ENCODE assay signal across 9 cellular contexts in the genomic region with DNA sequence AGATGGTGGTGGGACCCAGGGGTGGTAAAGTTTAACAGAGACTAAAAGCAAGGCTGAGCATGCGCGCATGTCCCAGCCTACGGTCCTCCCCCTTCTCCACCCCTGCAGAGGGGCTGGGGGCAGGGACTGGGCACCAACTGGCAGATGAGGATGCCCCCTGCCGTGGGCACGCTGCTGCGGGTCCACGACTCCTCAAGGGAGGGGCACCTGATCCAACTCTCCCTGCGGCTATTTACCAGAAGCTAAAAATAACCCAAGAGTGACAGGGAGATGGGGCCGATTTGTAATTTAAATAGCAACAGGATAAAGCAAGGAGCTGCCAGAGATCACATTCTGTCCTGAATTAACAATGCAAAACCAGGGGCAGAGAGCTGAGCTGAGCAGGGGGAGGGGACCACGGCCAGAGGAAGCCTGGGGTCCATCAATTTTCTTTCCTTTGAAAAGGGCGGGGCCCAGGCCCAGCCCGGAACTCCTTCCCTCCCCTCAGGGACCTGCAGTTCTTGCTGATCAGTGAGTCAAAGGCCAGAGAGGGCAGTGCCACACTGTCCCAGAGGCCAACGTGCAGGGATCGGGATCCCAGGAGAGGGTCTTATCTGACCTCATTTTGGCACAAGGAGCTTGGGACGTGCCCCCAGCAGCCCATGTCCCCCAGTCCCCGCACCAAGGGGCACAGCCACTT. TPM values are rescaled to one million over a fixed set of nuclear protein-coding genes. Genes with fewer than 3 reads are reported as not detected.
DNase-seq lines count a peak whose midpoint lies in the region; ATAC-seq and TF ChIP-seq lines count a peak whose summit lies in the region.
"Had no signal": no experiment of that assay in that cellular context is flagged by ENCODE, and none has a peak within 500 bp of the region (broad histone marks: within the 10 kb centered on the region; RNA-seq: fewer than 3 reads in every experiment).

No MANE protein-coding gene starts in this region.

- H3K36me3 ChIP-seq in right atrium auricular region (no peaks in the 10 kb centered on the region), gastrocnemius medialis (no peaks in the 10 kb centered on the region), colonic mucosa (no peaks in the 10 kb centered on the region)

- CTCF ChIA-PET in RWPE1 (lab: Yijun Ruan, JAX) = interaction anchor here (0.5 to 1.2 kb wide), 3 partner anchors 8 to 231 kb away, joined by 3 to 7 read pairs (median 3); a partner anchor contains a TSS

- H3K9ac ChIP-seq in colonic mucosa (ENCODE audit: low read depth in 2 of 2, low read length in 2 of 2) = no peak overlapping the region

- H3K27me3 ChIP-seq in HL-60 (ENCODE audit: insufficient read depth, poor library complexity, severe bottlenecking) (no peaks in the 10 kb centered on the region), right atrium auricular region (no peaks in the 10 kb centered on the region), gastrocnemius medialis (peaks cover under 1 to 4% (median 3%) of the 10 kb centered on the region in 3 donors), colonic mucosa (peaks cover 2% of the 10 kb centered on the region)

- ATAC-seq in gastrocnemius medialis (peak; percentile 79 to 86), HG02642 (IDR thresholded peaks at IDR 0.05; ENCODE audit: poor library complexity, unreplicated experiment) (no peak), GM18909 (IDR thresholded peaks at IDR 0.05; ENCODE audit: poor library complexity, unreplicated experiment) (no peak)

- H3K4me3 ChIP-seq in HL-60 (replicated peaks; ENCODE audit: insufficient read depth, low read length) = no peak overlapping the region
- peak overlapping the region; percentile 13 to 36 for H3K4me3 ChIP-seq in right atrium auricular region
- H3K4me3 ChIP-seq in gastrocnemius medialis = peak overlapping the region; percentile 41 to 59 (median 54)
- no peak overlapping the region for H3K4me3 ChIP-seq in colonic mucosa

- H3K9me3 ChIP-seq in right atrium auricular region = no peaks in the 10 kb centered on the region
- H3K9me3 ChIP-seq in gastrocnemius medialis = no peaks in the 10 kb centered on the region
- H3K9me3 ChIP-seq in colonic mucosa = no peaks in the 10 kb centered on the region

- TF ChIP-seq POLR2A in gastrocnemius medialis (IDR thresholded peaks at IDR 0.05) = peak in 1 of 2 donors; percentile 14

- POLR2A ChIA-PET in RWPE1 (lab: Yijun Ruan, JAX; ENCODE audit: low non-redundant PET) = no interaction called here

- no peak for DNase-seq in HL-60 (ENCODE audit: low read depth in 1 of 2, low spot score in 1 of 2)
- DNase-seq in RWPE1 (ENCODE audit: low spot score) = no peak
- no peak for DNase-seq in right atrium auricular region (ENCODE audit: low spot score)
- DNase-seq in gastrocnemius medialis = no peak
- no peak for DNase-seq in colonic mucosa
- no peak for DNase-seq in 8988T
- DNase-seq: activated B cell treated with CpG ODN at 0.5 μM for 24 hours had no signal

- TF ChIP-seq CTCF in HL-60 (IDR thresholded peaks at IDR 0.05; ENCODE audit: insufficient read depth, low read length) (no peak), RWPE1 (conservative IDR thresholded peaks at IDR 0.05; ENCODE audit: low read depth) (no peak), right atrium auricular region (IDR thresholded peaks at IDR 0.05) (peak in 1 of 2 donors; percentile 43), gastrocnemius medialis (IDR thresholded peaks at IDR 0.05 in 4 of 5, conservative IDR thresholded peaks at IDR 0.05 in 1 of 5) (no peak), colonic mucosa (IDR thresholded peaks at IDR 0.05) (no peak)

- intact Hi-C loops in gastrocnemius medialis (cut with DNase I; ENCODE audit: low total_unique reads) (no loop called here), colonic mucosa (cut with DNase I) (no loop called here)

- peaks cover 0 to 74% of the 10 kb centered on the region in 2 donors for H3K4me1 ChIP-seq in right atrium auricular region
- peaks cover 26 to 33% of the 10 kb centered on the region in 2 donors for H3K4me1 ChIP-seq in gastrocnemius medialis
- H3K4me1 ChIP-seq in colonic mucosa = no peaks in the 10 kb centered on the region

- H3K27ac ChIP-seq in HL-60 (replicated peaks) (peak overlapping the region; percentile 32), RWPE1 (peak overlapping the region; percentile 40), right atrium auricular region (peak overlapping the region; percentile 83 to 97), gastrocnemius medialis (peak overlapping the region; percentile 84 to 92 (median 90)), colonic mucosa (no peak overlapping the region)

- in situ Hi-C loops in gastrocnemius medialis (cut with MboI; ENCODE audit: low sequenced_read_pairs in 4 of 4) = no loop called here

RNA-seq across cellular contexts. Expression of a gene that starts 8.1 kb away (rescaled TPM):
- 100 to 1,000 TPM in 1 of 2 donors, 10 to 100 TPM in 1; 91.7 to 116 TPM for total RNA-seq in right atrium auricular region
- total RNA-seq in gastrocnemius medialis = 100 to 1,000 TPM; 127 to 155 (median 131) TPM
- 10 to 100 TPM; 42.7 to 83.8 TPM for total RNA-seq in colonic mucosa

RNA-seq across cellular contexts. Expression of a gene that starts 42.3 kb away (rescaled TPM):
- 10 to 100 TPM; 11.9 to 26.4 TPM for total RNA-seq in right atrium auricular region
- 1 to 10 TPM in 2 of 4 donors, not detected in 2; 1.6 to 1.9 TPM for total RNA-seq in gastrocnemius medialis
- 10 to 100 TPM; 80.4 to 98.9 TPM for total RNA-seq in colonic mucosa

RNA-seq across cellular contexts. Expression of a gene that starts 52.4 kb away (rescaled TPM):
- under 1 TPM in 1 of 2 donors, not detected in 1; 0.28 TPM for total RNA-seq in right atrium auricular region
- total RNA-seq in gastrocnemius medialis = not detected
- total RNA-seq in colonic mucosa = under 1 TPM; 0.42 to 0.49 TPM

Comparison
In these comparisons a context has a peak if more than half of its experiments do, and no peak if none do; other contexts are left out.
1. H3K4me3 ChIP-seq: peak in right atrium auricular region (2 of 2) and gastrocnemius medialis (4 of 4); none in HL-60 (single experiment) and colonic mucosa (single experiment).
2. ATAC-seq: peak in gastrocnemius medialis (2 of 2); none in HG02642 (single experiment) and GM18909 (single experiment).
3. RNA of a gene that starts 42.3 kb away (total RNA-seq): 80.4 to 98.9 TPM in colonic mucosa and 11.9 to 26.4 TPM in right atrium auricular region; 1.6 to 1.9 TPM in gastrocnemius medialis; every median in the first group is over 4 times any median in the second.